ENCODE assay signal across 19 cellular contexts in the genomic region with DNA sequence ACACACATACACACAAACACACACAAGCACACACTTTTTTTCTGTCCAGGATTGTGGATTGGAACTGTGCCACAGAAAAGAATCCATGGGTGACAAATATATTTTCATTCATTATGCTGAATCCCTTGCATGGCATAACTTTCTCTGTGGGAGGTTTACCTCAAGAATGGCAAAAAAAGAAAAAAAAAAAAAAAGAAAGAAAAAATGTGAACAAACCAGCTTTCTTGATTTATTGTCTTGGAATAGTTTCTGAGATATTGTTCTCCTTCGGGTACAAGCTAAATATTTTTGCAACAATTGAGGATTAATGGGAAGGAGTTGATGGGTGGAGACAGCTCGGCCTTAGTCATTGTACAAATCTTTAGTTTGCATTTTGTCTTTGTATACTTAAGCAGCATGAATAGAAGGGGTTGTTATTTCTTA.
DNase-seq lines count a peak whose midpoint lies in the region; ATAC-seq, FAIRE-seq and TF ChIP-seq lines count a peak whose summit lies in the region.
"Had no signal": no experiment of that assay in that cellular context is flagged by ENCODE, and none has a peak within 500 bp of the region (broad histone marks: within the 10 kb centered on the region; RNA-seq: fewer than 3 reads in every experiment).

No MANE protein-coding gene starts in this region.

- no peak for DNase-seq in H54 (ENCODE audit: insufficient read length, low spot score)
- DNase-seq in fibroblast of peridontal ligament (ENCODE audit: extremely low read depth), result peak; percentile 43
- no peak for DNase-seq in NCI-H1048 (lab: John Stamatoyannopoulos, UW)
- no peak for DNase-seq in activated naive CD8-positive, alpha-beta T cell treated with anti-CD3 and anti-CD28 coated beads for 36 hours
- no peak for DNase-seq in DMS153 treated with DMSO at 0.1 percent for 48 hours (lab: John Stamatoyannopoulos, UW; ENCODE audit: unreplicated experiment)
- DNase-seq: activated CD4-positive, alpha-beta memory T cell treated with anti-CD3 and anti-CD28 coated beads for 36 hours; activated T-cell treated with anti-CD3 and anti-CD28 coated beads, Interleukin-2, amount 50 U/mL, for 4 hours; effector memory CD8-positive, alpha-beta T cell; NCI-H146; small intestine; thyroid gland; WERI-Rb-1 had no signal

- H3K27me3 ChIP-seq in skeletal muscle satellite cell (ENCODE audit: control insufficient read depth, insufficient read depth, low read length), result no peaks in the 10 kb centered on the region
- H3K27me3 ChIP-seq: BLaER1 treated with 17β-estradiol and CSF1 and Interleukin-3, amounts not matched to agents 10 nM and 100 nM; thyroid gland had no signal

- H3K9ac ChIP-seq in skeletal muscle satellite cell (ENCODE audit: low read depth, low read length), result no peak overlapping the region
- H3K9ac ChIP-seq: BLaER1 treated with 17β-estradiol and CSF1 and Interleukin-3, amounts not matched to agents 10 nM and 100 nM had no signal

- no peaks in the 10 kb centered on the region for H3K9me3 Mint-ChIP-seq in activated naive CD8-positive, alpha-beta T cell treated with anti-CD3 and anti-CD28 coated beads for 36 hours
- H3K9me3 Mint-ChIP-seq: activated CD4-positive, alpha-beta memory T cell treated with anti-CD3 and anti-CD28 coated beads for 36 hours; activated T-cell treated with anti-CD3 and anti-CD28 coated beads, Interleukin-2, amount 50 U/mL, for 4 hours; central memory CD8-positive, alpha-beta T cell; effector memory CD8-positive, alpha-beta T cell had no signal

- H3K4me3 Mint-ChIP-seq in activated naive CD8-positive, alpha-beta T cell treated with anti-CD3 and anti-CD28 coated beads for 36 hours, result no peak overlapping the region
- H3K4me3 Mint-ChIP-seq: activated CD4-positive, alpha-beta memory T cell treated with anti-CD3 and anti-CD28 coated beads for 36 hours; activated naive CD8-positive, alpha-beta T cell; activated T-cell treated with anti-CD3 and anti-CD28 coated beads, Interleukin-2, amount 50 U/mL, for 4 hours; central memory CD8-positive, alpha-beta T cell; effector memory CD8-positive, alpha-beta T cell had no signal

- no peak for TF ChIP-seq POLR2A in H54 (IDR thresholded peaks at IDR 0.05; ENCODE audit: low read depth, low read length)

- H3K36me3 Mint-ChIP-seq in activated naive CD8-positive, alpha-beta T cell treated with anti-CD3 and anti-CD28 coated beads for 36 hours, result no peaks in the 10 kb centered on the region
- H3K36me3 Mint-ChIP-seq: activated CD4-positive, alpha-beta memory T cell treated with anti-CD3 and anti-CD28 coated beads for 36 hours; activated naive CD8-positive, alpha-beta T cell had no signal

- H3K27ac Mint-ChIP-seq in activated naive CD8-positive, alpha-beta T cell treated with anti-CD3 and anti-CD28 coated beads for 36 hours, result no peak overlapping the region
- H3K27ac Mint-ChIP-seq: activated CD4-positive, alpha-beta memory T cell treated with anti-CD3 and anti-CD28 coated beads for 36 hours; activated naive CD8-positive, alpha-beta T cell; effector memory CD8-positive, alpha-beta T cell had no signal

- H3K36me3 ChIP-seq in skeletal muscle satellite cell (ENCODE audit: insufficient read depth, low read length), result no peaks in the 10 kb centered on the region
- H3K36me3 ChIP-seq: BLaER1 treated with 17β-estradiol and CSF1 and Interleukin-3, amounts not matched to agents 10 nM and 100 nM; thyroid gland; WERI-Rb-1 had no signal

- ATAC-seq in GM19351 (IDR thresholded peaks at IDR 0.05; ENCODE audit: unreplicated experiment), result no peak
- ATAC-seq: activated T-cell treated with anti-CD3 and anti-CD28 coated beads, Interleukin-2, amount 50 U/mL, for 4 hours; effector memory CD8-positive, alpha-beta T cell had no signal

- H3K4me2 ChIP-seq in skeletal muscle satellite cell (ENCODE audit: low read length), result peak overlapping the region; percentile 24
- H3K4me2 ChIP-seq: BLaER1 treated with 17β-estradiol and CSF1 and Interleukin-3, amounts not matched to agents 10 nM and 100 nM had no signal

- no peak overlapping the region for H3K4me3 ChIP-seq in skeletal muscle satellite cell (ENCODE audit: low read length)
- H3K4me3 ChIP-seq: BLaER1 treated with 17β-estradiol and CSF1 and Interleukin-3, amounts not matched to agents 10 nM and 100 nM; thyroid gland had no signal

- peaks cover 18% of the 10 kb centered on the region for H3K27me3 Mint-ChIP-seq in activated naive CD8-positive, alpha-beta T cell treated with anti-CD3 and anti-CD28 coated beads for 36 hours

- no peak for TF ChIP-seq CTCF in VCaP (conservative IDR thresholded peaks at IDR 0.05)

- peak overlapping the region; percentile 44; the same call in 1 of the 2 replicates for H3K27ac ChIP-seq in VCaP
- H3K27ac ChIP-seq: BLaER1 treated with 17β-estradiol and CSF1 and Interleukin-3, amounts not matched to agents 10 nM and 100 nM; thyroid gland; WERI-Rb-1 had no signal

- no peaks in the 10 kb centered on the region for H3K9me3 ChIP-seq in skeletal muscle satellite cell (replicated peaks; ENCODE audit: low read length)
- H3K9me3 ChIP-seq: BLaER1 treated with 17β-estradiol and CSF1 and Interleukin-3, amounts not matched to agents 10 nM and 100 nM; thyroid gland had no signal

- H3K4me1 ChIP-seq in skeletal muscle satellite cell (ENCODE audit: control insufficient read depth, insufficient read depth, low read length), result peaks cover 28% of the 10 kb centered on the region
- H3K4me1 ChIP-seq: BLaER1 treated with 17β-estradiol and CSF1 and Interleukin-3, amounts not matched to agents 10 nM and 100 nM; thyroid gland had no signal

- no peaks in the 10 kb centered on the region for H3K4me1 Mint-ChIP-seq in activated naive CD8-positive, alpha-beta T cell treated with anti-CD3 and anti-CD28 coated beads for 36 hours
- H3K4me1 Mint-ChIP-seq: central memory CD8-positive, alpha-beta T cell had no signal

- FAIRE-seq in H54 (lab: Jason Lieb, UNC), result peak; percentile 75
- FAIRE-seq: frontal cortex, small intestine had no signal
